In the genomic region with DNA sequence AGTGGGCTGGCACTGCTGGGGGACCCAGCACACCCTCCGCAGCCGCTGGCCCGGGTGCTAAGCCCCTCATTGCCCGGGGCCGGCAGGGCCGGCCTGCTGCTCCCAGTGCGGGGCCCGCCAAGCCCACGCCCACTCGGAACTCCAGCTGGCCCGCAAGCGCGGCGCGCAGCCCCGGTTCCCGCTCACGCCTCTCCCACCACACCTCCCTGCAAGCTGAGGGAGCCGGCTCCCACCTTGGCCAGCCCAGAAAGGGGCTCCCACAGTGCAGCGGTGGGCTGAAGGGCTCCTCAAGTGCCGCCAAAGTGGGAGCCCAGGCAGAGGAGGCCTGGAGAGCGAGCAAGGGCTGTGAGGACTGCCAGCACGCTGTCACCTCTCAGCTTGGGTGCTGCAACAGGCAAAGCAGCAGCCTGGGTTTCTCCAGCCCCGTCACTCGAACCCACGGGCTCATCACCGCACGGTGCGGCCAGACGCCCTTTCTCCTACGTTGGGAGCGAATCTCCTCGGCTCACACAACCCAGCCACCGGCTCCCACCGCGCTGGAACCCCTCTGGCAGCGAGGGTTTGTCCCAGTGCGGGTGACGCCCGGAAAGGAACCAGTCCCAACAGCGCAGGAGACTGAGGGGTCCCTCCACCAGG, we compare ENCODE assay signal across 8 cellular contexts. TPM values are rescaled to one million over a fixed set of nuclear protein-coding genes. Genes with fewer than 3 reads are reported as not detected.
DNase-seq lines count a peak whose midpoint lies in the region; ATAC-seq and TF ChIP-seq lines count a peak whose summit lies in the region.
"Not testable (repeated sequence)": the region's sequence is repeated elsewhere in the genome, so short reads cannot be mapped to it uniquely, and the experiment has no call there.

No MANE protein-coding gene starts in this region.

- H3K79me2 ChIP-seq in KMS-11 (ENCODE audit: insufficient read depth, low read depth) = peaks cover 57% of the 10 kb centered on the region; the same call in 1 of the 2 replicates

- not testable (repeated sequence) for H3K4me3 ChIP-seq in KMS-11 (IDR thresholded peaks at IDR 0.05; ENCODE audit: insufficient read depth, low read depth, low read length)
- H3K4me3 ChIP-seq in WERI-Rb-1 (ENCODE audit: low read depth, low read length) = peak overlapping the region; percentile 68
- H3K4me3 ChIP-seq in iPS-18c (ENCODE audit: insufficient read depth, low read depth, low read length) = peak overlapping the region; percentile 96
- peak overlapping the region; percentile 100 for H3K4me3 ChIP-seq in psoas muscle
- H3K4me3 ChIP-seq in uterus = peak overlapping the region; percentile 64 to 80

- not testable (repeated sequence) for H4K20me1 ChIP-seq in KMS-11 (ENCODE audit: insufficient read depth)

- H2AFZ ChIP-seq in KMS-11 (ENCODE audit: low read depth) = peak overlapping the region; percentile 78

- H3K27ac ChIP-seq in KMS-11 (peak overlapping the region; percentile 74), WERI-Rb-1 (peak overlapping the region; percentile 90), caudate nucleus (ENCODE audit: low read depth, low read length) (peak overlapping the region; percentile 87), psoas muscle (peak overlapping the region; percentile 90), uterus (peak overlapping the region; percentile 87 to 89)

- intact Hi-C loops in psoas muscle (cut with DNase I) (loop anchor here (2.0 to 10.0 kb wide), 4 partner anchors 80 to 600 kb away; a partner anchor contains a TSS), uterus (cut with DNase I; ENCODE audit: low total_unique reads) (loop anchor here (10.0 kb wide), 1 partner anchor 100 kb away; a partner anchor contains a TSS)

- not testable (repeated sequence) for H3K27me3 ChIP-seq in KMS-11 (ENCODE audit: insufficient read depth, low read depth); WERI-Rb-1 (ENCODE audit: insufficient read depth, low read depth, severe bottlenecking); psoas muscle (ENCODE audit: insufficient read depth in 3 of 3, low read length in 2 of 3); uterus

- 1 to 2% (median 1%) methylated on average over 31 to 41 of the region's 41 CpGs for WGBS in psoas muscle, 3 donors

- not testable (repeated sequence) for TF ChIP-seq CTCF in KMS-11 (conservative IDR thresholded peaks at IDR 0.05; ENCODE audit: low read depth, low read length); WERI-Rb-1 (IDR thresholded peaks at IDR 0.05; ENCODE audit: low read depth, low read length); psoas muscle (IDR thresholded peaks at IDR 0.05); uterus (IDR thresholded peaks at IDR 0.05)

- H3K9ac ChIP-seq in KMS-11 = peak overlapping the region; percentile 82

- not testable (repeated sequence) for H3K4me1 ChIP-seq in KMS-11 (ENCODE audit: low read depth, poor library complexity, severe bottlenecking); uterus
- peaks cover 35% of the 10 kb centered on the region for H3K4me1 ChIP-seq in psoas muscle

- not testable (repeated sequence) for H3K9me3 ChIP-seq in WERI-Rb-1 (ENCODE audit: severe bottlenecking); iPS-18c (ENCODE audit: control insufficient read depth, insufficient read depth, low read length); psoas muscle; uterus

- H3K36me3 ChIP-seq in KMS-11 (ENCODE audit: insufficient read depth); uterus: not testable (repeated sequence)
- peaks cover 24% of the 10 kb centered on the region for H3K36me3 ChIP-seq in WERI-Rb-1
- peaks cover 0 to 15% of the 10 kb centered on the region in 2 donors for H3K36me3 ChIP-seq in psoas muscle (ENCODE audit: insufficient read depth in 1 of 2, low read depth in 1 of 2)

- peak; percentile 41 for DNase-seq in WERI-Rb-1
- DNase-seq in caudate nucleus (lab: John Stamatoyannopoulos, UW) = peak in 20 of 61 donors; percentile 21 to 79 (median 43)
- not testable (repeated sequence) for DNase-seq in psoas muscle, uterus

- not testable (repeated sequence) for TF ChIP-seq POLR2A in uterus (IDR thresholded peaks at IDR 0.05)

- ATAC-seq in GM18868 (IDR thresholded peaks at IDR 0.05; ENCODE audit: unreplicated experiment) (peak; percentile 18), HG02623 (IDR thresholded peaks at IDR 0.05; ENCODE audit: unreplicated experiment) (peak; percentile 17), psoas muscle (peak; percentile 22 to 45 (median 32))

- peak overlapping the region; percentile 38; the same call in 1 of the 2 replicates for H3K4me2 ChIP-seq in KMS-11

RNA-seq across cellular contexts. Expression of a gene that starts 0.4 kb away (rescaled TPM):
- 10 to 100 TPM in 1 of 4 donors, 1 to 10 TPM in 3; 6.0 to 10.9 (median 7.4) TPM for total RNA-seq in psoas muscle
- polyA plus RNA-seq in psoas muscle = 1 to 10 TPM; 3.7 to 6.5 (median 4.4) TPM
- 100 to 1,000 TPM in 1 of 4 donors, 10 to 100 TPM in 3; 36.4 to 121 (median 61.0) TPM for total RNA-seq in uterus

RNA-seq across cellular contexts. Expression of a gene that starts 0.7 kb away (rescaled TPM):
- total RNA-seq in psoas muscle = 10 to 100 TPM in 3 of 4 donors, 1 to 10 TPM in 1; 7.4 to 21.4 (median 15.0) TPM
- polyA plus RNA-seq in psoas muscle = 1 to 10 TPM; 4.5 to 8.8 (median 8.3) TPM
- 10 to 100 TPM in 3 of 4 donors, 1 to 10 TPM in 1; 4.7 to 16.1 (median 12.5) TPM for total RNA-seq in uterus
